Comparison of ENCODE assay signal across 36 cellular contexts in the genomic region with DNA sequence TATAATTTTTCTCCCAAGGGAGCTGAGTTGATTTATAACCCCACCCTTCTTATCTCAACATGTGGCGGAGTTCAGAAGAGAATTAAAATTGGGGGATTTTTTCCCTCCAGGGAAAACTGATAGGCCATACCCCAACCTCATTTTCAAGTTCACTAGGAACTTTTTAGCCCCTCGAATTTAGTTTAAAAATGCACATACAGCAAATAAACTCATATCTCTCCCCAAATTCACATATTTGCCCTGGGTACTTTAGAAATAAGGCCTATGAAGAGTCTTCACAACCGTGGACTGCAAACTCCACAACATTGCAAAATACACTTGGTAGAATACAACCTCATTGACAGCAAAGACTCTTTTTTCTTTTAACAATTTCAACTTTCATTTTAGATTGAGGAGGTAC.
"Had no signal": no experiment of that assay in that cellular context is flagged by ENCODE, and none has a peak within 500 bp of the region (broad histone marks: within the 10 kb centered on the region; RNA-seq: fewer than 3 reads in every experiment).

No MANE protein-coding gene starts in this region.

- H3K27me3 Mint-ChIP-seq: activated CD4-positive, alpha-beta memory T cell treated with anti-CD3 and anti-CD28 coated beads for 36 hours had no signal

- ATAC-seq: activated CD8-positive, alpha-beta T cell treated with anti-CD3 and anti-CD28 coated beads for 36 hours; activated naive CD4-positive, alpha-beta T cell treated with anti-CD3 and anti-CD28 coated beads, Interleukin-2, amount 50 U/mL, for 72 hours; activated T-cell treated with anti-CD3 and anti-CD28 coated beads, Interleukin-2, amount 50 U/mL, for 4 hours; activated T-cell treated with anti-CD3 and anti-CD28 coated beads, Interleukin-2, amount 50 U/mL, for 72 hours; activated T-helper 17 cell treated with anti-CD3 and anti-CD28 coated beads, Interleukin-2, amount 50 U/mL, for 72 hours; body of pancreas had no signal

- FAIRE-seq: astrocyte, TTC549 had no signal

- H3K9me3 ChIP-seq: adrenal gland, body of pancreas, breast epithelium had no signal

- H3K4me1 ChIP-seq: adrenal gland, body of pancreas, breast epithelium had no signal

- H3K9me3 Mint-ChIP-seq: activated B cell treated with CpG ODN at 0.5 μM for 24 hours; activated CD4-positive, alpha-beta memory T cell treated with anti-CD3 and anti-CD28 coated beads for 36 hours; activated CD4-positive, alpha-beta T cell treated with anti-CD3 and anti-CD28 coated beads, Interleukin-2, amount 10 ng/mL, durations not matched to agents 24 days and 14 days; activated CD8-positive, alpha-beta T cell treated with anti-CD3 and anti-CD28 coated beads for 36 hours; activated naive CD8-positive, alpha-beta T cell treated with anti-CD3 and anti-CD28 coated beads for 36 hours; activated T-cell treated with anti-CD3 and anti-CD28 coated beads, Interleukin-2, amount 50 U/mL, for 4 hours; activated T-cell treated with anti-CD3 and anti-CD28 coated beads, Interleukin-2, amount 50 U/mL, for 72 hours; activated T-helper 1 cell treated with anti-CD3 and anti-CD28 coated beads, Interleukin-12 subunit alpha, Interleukin-12 subunit beta, Interleukin-2, Interleukin-4 antibody, amounts not matched to agents 30 ng/mL and 10 ng/mL and 1 ng/mL, durations not matched to agents 14 hours and 24 hours and 36 hours; activated T-helper 17 cell treated with anti-CD3 and anti-CD28 coated beads, Interleukin-2, amount 50 U/mL, for 72 hours; T-helper 1 cell treated with Interleukin-12 subunit alpha and Interleukin-12 subunit beta and Interleukin-4 antibody, amounts not matched to agents 30 μg/mL and 1 μg/mL, for 36 hours; T-helper 2 cell treated with Interferon-gamma antibody and Interleukin-4, amounts not matched to agents 5 μg/mL and 100 μg/mL, for 36 hours had no signal

- H3K27ac ChIP-seq: adrenal gland, body of pancreas, brain microvascular endothelial cell, breast epithelium, VCaP had no signal

- H3K4me3 Mint-ChIP-seq: activated B cell treated with CpG ODN at 0.5 μM for 24 hours; activated CD4-positive, alpha-beta memory T cell treated with anti-CD3 and anti-CD28 coated beads for 36 hours; activated CD4-positive, alpha-beta T cell treated with anti-CD3 and anti-CD28 coated beads, Interleukin-2, amount 10 ng/mL, durations not matched to agents 24 days and 14 days; activated CD8-positive, alpha-beta T cell treated with anti-CD3 and anti-CD28 coated beads for 36 hours; activated naive CD4-positive, alpha-beta T cell treated with anti-CD3 and anti-CD28 coated beads for 36 hours; activated naive CD8-positive, alpha-beta T cell treated with anti-CD3 and anti-CD28 coated beads for 36 hours; activated T-cell treated with anti-CD3 and anti-CD28 coated beads, Interleukin-2, amount 50 U/mL, for 4 hours; activated T-cell treated with anti-CD3 and anti-CD28 coated beads, Interleukin-2, amount 50 U/mL, for 72 hours; activated T-helper 1 cell treated with anti-CD3 and anti-CD28 coated beads, Interleukin-12 subunit alpha, Interleukin-12 subunit beta, Interleukin-2, Interleukin-4 antibody, amounts not matched to agents 30 ng/mL and 10 ng/mL and 1 ng/mL, durations not matched to agents 14 hours and 24 hours and 36 hours; activated T-helper 17 cell treated with anti-CD3 and anti-CD28 coated beads, Interleukin-2, amount 50 U/mL, for 72 hours; T-helper 1 cell treated with Interleukin-12 subunit alpha and Interleukin-12 subunit beta and Interleukin-4 antibody, amounts not matched to agents 30 μg/mL and 1 μg/mL, for 36 hours; T-helper 2 cell treated with Interferon-gamma antibody and Interleukin-4, amounts not matched to agents 5 μg/mL and 100 μg/mL, for 36 hours had no signal

- H3K36me3 Mint-ChIP-seq: activated CD4-positive, alpha-beta memory T cell treated with anti-CD3 and anti-CD28 coated beads for 36 hours; activated naive CD8-positive, alpha-beta T cell treated with anti-CD3 and anti-CD28 coated beads for 36 hours had no signal

- H3K36me3 ChIP-seq: adrenal gland, brain microvascular endothelial cell, breast epithelium had no signal

- H3K4me3 ChIP-seq: adrenal gland, body of pancreas, breast epithelium had no signal

- DNase-seq: activated B cell treated with CpG ODN at 0.5 μM for 24 hours; activated CD4-positive, alpha-beta memory T cell treated with anti-CD3 and anti-CD28 coated beads for 36 hours; activated CD4-positive, alpha-beta T cell treated with anti-CD3 and anti-CD28 coated beads for 4 hours; activated CD4-positive, alpha-beta T cell treated with anti-CD3 and anti-CD28 coated beads, Interleukin-2, amount 10 ng/mL, durations not matched to agents 24 days and 14 days; activated CD4-positive, alpha-beta T cell treated with anti-CD3 and anti-CD28 coated beads, Interleukin-2, amount 50 U/mL, for 1 hour; activated CD4-positive, alpha-beta T cell treated with anti-CD3 and anti-CD28 coated beads, Interleukin-2, amount 50 U/mL, for 4 hours; activated CD4-positive, CD25-positive, alpha-beta regulatory T cell treated with anti-CD3 and anti-CD28 coated beads, Interleukin-2, amount 50 U/mL, for 72 hours; activated CD8-positive, alpha-beta memory T cell treated with anti-CD3 and anti-CD28 coated beads, Interleukin-2, amount 50 U/mL, for 4 hours; activated CD8-positive, alpha-beta T cell treated with anti-CD3 and anti-CD28 coated beads for 36 hours; activated effector memory CD4-positive, alpha-beta T cell treated with anti-CD3 and anti-CD28 coated beads, Interleukin-2, amount 50 U/mL, for 16 hours; activated gamma-delta T cell treated with Interleukin-2 at 50 U/mL for 16 hours; activated naive CD4-positive, alpha-beta T cell; activated naive CD4-positive, alpha-beta T cell treated with anti-CD3 and anti-CD28 coated beads for 36 hours; activated naive CD4-positive, alpha-beta T cell treated with anti-CD3 and anti-CD28 coated beads, Interleukin-2, amount 50 U/mL, for 16 hours; activated naive CD8-positive, alpha-beta T cell treated with anti-CD3 and anti-CD28 coated beads for 36 hours; activated T-cell treated with anti-CD3 and anti-CD28 coated beads for 4 hours; activated T-cell treated with anti-CD3 and anti-CD28 coated beads, Interleukin-2, amount 50 U/mL, for 1 hour; activated T-cell treated with anti-CD3 and anti-CD28 coated beads, Interleukin-2, amount 50 U/mL, for 4 hours; activated T-cell treated with anti-CD3 and anti-CD28 coated beads, Interleukin-2, amount 50 U/mL, for 72 hours; adrenal gland; amniotic stem cell; aorta; body of pancreas; brain microvascular endothelial cell; central memory CD4-positive, alpha-beta T cell; T-helper 2 cell; T-helper 9 cell had no signal

- H3K27me3 ChIP-seq: adrenal gland, body of pancreas, brain microvascular endothelial cell had no signal

- H3K27ac Mint-ChIP-seq: activated B cell treated with CpG ODN at 0.5 μM for 24 hours; activated CD4-positive, alpha-beta memory T cell treated with anti-CD3 and anti-CD28 coated beads for 36 hours; activated CD4-positive, alpha-beta T cell treated with anti-CD3 and anti-CD28 coated beads, Interleukin-2, amount 10 ng/mL, durations not matched to agents 24 days and 14 days; activated CD8-positive, alpha-beta T cell treated with anti-CD3 and anti-CD28 coated beads for 36 hours; activated naive CD4-positive, alpha-beta T cell treated with anti-CD3 and anti-CD28 coated beads for 36 hours; activated naive CD4-positive, alpha-beta T cell treated with anti-CD3 and anti-CD28 coated beads, Interleukin-2, amount 50 U/mL, for 72 hours; activated naive CD8-positive, alpha-beta T cell treated with anti-CD3 and anti-CD28 coated beads for 36 hours; activated T-cell treated with anti-CD3 and anti-CD28 coated beads, Interleukin-2, amount 50 U/mL, for 72 hours; activated T-helper 1 cell treated with anti-CD3 and anti-CD28 coated beads, Interleukin-12 subunit alpha, Interleukin-12 subunit beta, Interleukin-2, Interleukin-4 antibody, amounts not matched to agents 30 ng/mL and 10 ng/mL and 1 ng/mL, durations not matched to agents 14 hours and 24 hours and 36 hours; activated T-helper 17 cell treated with anti-CD3 and anti-CD28 coated beads, Interleukin-2, amount 50 U/mL, for 72 hours; T-helper 1 cell treated with Interleukin-12 subunit alpha and Interleukin-12 subunit beta and Interleukin-4 antibody, amounts not matched to agents 30 μg/mL and 1 μg/mL, for 36 hours; T-helper 2 cell treated with Interferon-gamma antibody and Interleukin-4, amounts not matched to agents 5 μg/mL and 100 μg/mL, for 36 hours had no signal
